ENCODE assay signal across 1 cellular context in the genomic region with DNA sequence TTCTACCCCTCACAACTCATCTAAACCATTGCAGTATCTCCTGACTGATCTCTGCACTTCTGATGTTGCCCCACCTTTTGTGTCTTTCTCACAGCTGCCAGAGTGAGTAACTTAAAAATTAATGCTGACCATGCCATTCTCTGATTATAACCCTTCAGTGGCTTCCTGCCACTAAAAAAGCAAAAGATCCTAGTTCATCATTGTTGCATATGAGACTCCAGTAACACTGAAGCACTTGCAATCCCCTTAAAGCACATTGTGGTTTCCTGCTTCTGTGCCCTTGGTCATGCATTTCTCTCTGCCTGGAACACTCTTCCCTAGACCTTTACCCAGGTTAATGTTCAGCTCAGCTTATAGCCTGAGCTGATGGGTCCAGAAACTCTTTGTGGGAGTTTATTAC.
TF ChIP-seq lines count a peak whose summit lies in the region.

No MANE protein-coding gene starts in this region.

TF ChIP-seq in K562, 482 proteins besides CTCF, POLR2A, EP300 and RAD21 (continued from another document):
- TF ChIP-seq CHD7 (IDR thresholded peaks at IDR 0.05; ENCODE audit: low read depth, low read length) (no peak), SIN3B (IDR thresholded peaks at IDR 0.05; ENCODE audit: low read depth) (no peak), ZNF316 (IDR thresholded peaks at IDR 0.05) (peak; percentile 91), C11orf30 (IDR thresholded peaks at IDR 0.05; ENCODE audit: low read depth) (peak; percentile 76), GTF2B (IDR thresholded peaks at IDR 0.05; ENCODE audit: extremely low read depth, insufficient read length) (no peak), LARP7 (IDR thresholded peaks at IDR 0.05) (no peak), COPS2 (conservative IDR thresholded peaks at IDR 0.05) (no peak), RUNX1 (IDR thresholded peaks at IDR 0.05; ENCODE audit: low read depth) (no peak), BCL6 (CRISPR knock-in tag; IDR thresholded peaks at IDR 0.05) (no peak), MAFF (IDR thresholded peaks at IDR 0.05; ENCODE audit: low read length) (peak; percentile 48), DPF2 (IDR thresholded peaks at IDR 0.05) (no peak), MAFG (tag; conservative IDR thresholded peaks at IDR 0.05) (peak; percentile 73), ZNF24 (IDR thresholded peaks at IDR 0.05) (no peak), USF2 (CRISPR knock-in tag; IDR thresholded peaks at IDR 0.05) (no peak), GTF2E2 (tag; IDR thresholded peaks at IDR 0.05) (no peak)
- TF ChIP-seq, protein P1, sequence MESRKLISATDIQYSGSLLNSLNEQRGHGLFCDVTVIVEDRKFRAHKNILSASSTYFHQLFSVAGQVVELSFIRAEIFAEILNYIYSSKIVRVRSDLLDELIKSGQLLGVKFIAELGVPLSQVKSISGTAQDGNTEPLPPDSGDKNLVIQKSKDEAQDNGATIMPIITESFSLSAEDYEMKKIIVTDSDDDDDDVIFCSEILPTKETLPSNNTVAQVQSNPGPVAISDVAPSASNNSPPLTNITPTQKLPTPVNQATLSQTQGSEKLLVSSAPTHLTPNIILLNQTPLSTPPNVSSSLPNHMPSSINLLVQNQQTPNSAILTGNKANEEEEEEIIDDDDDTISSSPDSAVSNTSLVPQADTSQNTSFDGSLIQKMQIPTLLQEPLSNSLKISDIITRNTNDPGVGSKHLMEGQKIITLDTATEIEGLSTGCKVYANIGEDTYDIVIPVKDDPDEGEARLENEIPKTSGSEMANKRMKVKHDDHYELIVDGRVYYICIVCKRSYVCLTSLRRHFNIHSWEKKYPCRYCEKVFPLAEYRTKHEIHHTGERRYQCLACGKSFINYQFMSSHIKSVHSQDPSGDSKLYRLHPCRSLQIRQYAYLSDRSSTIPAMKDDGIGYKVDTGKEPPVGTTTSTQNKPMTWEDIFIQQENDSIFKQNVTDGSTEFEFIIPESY (CRISPR knock-in tag; IDR thresholded peaks at IDR 0.05): no peak
- TF ChIP-seq, protein P2, sequence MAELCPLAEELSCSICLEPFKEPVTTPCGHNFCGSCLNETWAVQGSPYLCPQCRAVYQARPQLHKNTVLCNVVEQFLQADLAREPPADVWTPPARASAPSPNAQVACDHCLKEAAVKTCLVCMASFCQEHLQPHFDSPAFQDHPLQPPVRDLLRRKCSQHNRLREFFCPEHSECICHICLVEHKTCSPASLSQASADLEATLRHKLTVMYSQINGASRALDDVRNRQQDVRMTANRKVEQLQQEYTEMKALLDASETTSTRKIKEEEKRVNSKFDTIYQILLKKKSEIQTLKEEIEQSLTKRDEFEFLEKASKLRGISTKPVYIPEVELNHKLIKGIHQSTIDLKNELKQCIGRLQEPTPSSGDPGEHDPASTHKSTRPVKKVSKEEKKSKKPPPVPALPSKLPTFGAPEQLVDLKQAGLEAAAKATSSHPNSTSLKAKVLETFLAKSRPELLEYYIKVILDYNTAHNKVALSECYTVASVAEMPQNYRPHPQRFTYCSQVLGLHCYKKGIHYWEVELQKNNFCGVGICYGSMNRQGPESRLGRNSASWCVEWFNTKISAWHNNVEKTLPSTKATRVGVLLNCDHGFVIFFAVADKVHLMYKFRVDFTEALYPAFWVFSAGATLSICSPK (IDR thresholded peaks at IDR 0.05; ENCODE audit: borderline replicate concordance): no peak
